ENCODE assay signal across 19 cellular contexts in the genomic region with DNA sequence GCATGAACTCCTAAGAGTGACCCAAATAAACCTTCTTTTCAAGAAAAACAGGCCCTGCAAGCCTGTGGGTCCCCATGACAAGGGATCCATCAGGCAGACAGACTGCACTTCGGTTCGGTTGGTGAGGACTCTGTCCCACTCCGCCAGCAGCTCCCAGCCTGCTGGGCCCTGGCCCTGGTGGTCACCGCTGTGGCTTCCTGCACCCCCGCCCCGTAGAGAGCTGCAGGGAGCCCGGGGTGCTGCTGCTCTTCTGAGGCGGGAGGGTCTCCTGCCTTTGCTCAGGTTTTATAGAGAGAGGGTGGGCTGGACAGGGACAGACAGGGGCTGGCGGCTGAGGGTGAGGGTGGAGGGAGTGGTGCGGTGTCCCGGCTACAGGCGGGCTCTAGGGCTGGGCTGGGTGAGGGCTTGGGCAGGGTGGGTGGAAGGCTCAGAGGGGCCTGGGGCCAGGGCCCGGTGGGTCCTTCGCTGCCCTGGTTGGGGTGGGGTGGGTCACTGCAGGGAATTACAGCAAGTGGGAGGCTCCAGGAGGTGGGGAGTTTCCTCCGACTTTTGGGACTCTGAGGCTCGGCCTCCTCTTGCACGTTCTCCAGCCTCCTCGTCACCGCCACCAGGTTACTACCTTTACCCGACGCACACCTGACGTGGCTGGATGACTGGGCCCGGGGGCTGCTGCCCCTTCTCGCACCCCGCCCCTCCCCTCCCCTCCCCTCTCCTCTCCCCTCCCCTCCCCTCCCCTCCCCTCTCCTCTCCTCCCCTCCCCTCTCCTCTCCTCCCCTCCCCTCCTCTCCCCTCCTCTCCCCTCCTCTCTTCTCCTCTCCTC.
DNase-seq lines count a peak whose midpoint lies in the region; ATAC-seq and TF ChIP-seq lines count a peak whose summit lies in the region.
"Had no signal": no experiment of that assay in that cellular context is flagged by ENCODE, and none has a peak within 500 bp of the region (broad histone marks: within the 10 kb centered on the region; RNA-seq: fewer than 3 reads in every experiment).

No MANE protein-coding gene starts in this region.

- H3K9me3 ChIP-seq in mesodermal cell (ENCODE audit: control insufficient read depth, low read length): no peaks in the 10 kb centered on the region
- H3K9me3 ChIP-seq: gastroesophageal sphincter, upper lobe of right lung had no signal

- peak overlapping the region in 1 of 2 donors; percentile 78 for H3K27ac Mint-ChIP-seq in stimulated activated naive CD8-positive, alpha-beta T cell treated with anti-CD3 and anti-CD28 coated beads, Interleukin-15, amount 100 ng/mL, for 72 hours
- no peak overlapping the region for H3K27ac Mint-ChIP-seq in WTC11
- H3K27ac Mint-ChIP-seq in activated CD8-positive, alpha-beta T cell treated with anti-CD3 and anti-CD28 coated beads, Interleukin-2, amount 10 ng/mL, durations not matched to agents 7 days and 5 days: no peak overlapping the region
- H3K27ac Mint-ChIP-seq: activated naive CD8-positive, alpha-beta T cell; CD8-positive, alpha-beta memory T cell had no signal

- peaks cover 71% of the 10 kb centered on the region for H3K27me3 Mint-ChIP-seq in stimulated activated naive CD8-positive, alpha-beta T cell treated with anti-CD3 and anti-CD28 coated beads, Interleukin-15, amount 100 ng/mL, for 72 hours
- H3K27me3 Mint-ChIP-seq in WTC11 (ENCODE audit: low read depth): peaks cover 8% of the 10 kb centered on the region
- peaks cover 20% of the 10 kb centered on the region for H3K27me3 Mint-ChIP-seq in activated CD8-positive, alpha-beta T cell treated with anti-CD3 and anti-CD28 coated beads, Interleukin-2, amount 10 ng/mL, durations not matched to agents 7 days and 5 days (ENCODE audit: low read depth)

- H3K4me1 Mint-ChIP-seq in stimulated activated naive CD8-positive, alpha-beta T cell treated with anti-CD3 and anti-CD28 coated beads, Interleukin-15, amount 100 ng/mL, for 72 hours: peaks cover 52% of the 10 kb centered on the region
- peaks cover 46% of the 10 kb centered on the region for H3K4me1 Mint-ChIP-seq in WTC11
- H3K4me1 Mint-ChIP-seq in activated CD8-positive, alpha-beta T cell treated with anti-CD3 and anti-CD28 coated beads, Interleukin-2, amount 10 ng/mL, durations not matched to agents 7 days and 5 days (ENCODE audit: low read depth): peaks cover 69% of the 10 kb centered on the region

- peak overlapping the region; percentile 36 for H3K4me3 ChIP-seq in mesodermal cell (ENCODE audit: extremely low read depth, insufficient read depth, low read length, poor library complexity, severe bottlenecking)
- H3K4me3 ChIP-seq: upper lobe of right lung had no signal

- no peaks in the 10 kb centered on the region for H3K36me3 Mint-ChIP-seq in WTC11
- no peaks in the 10 kb centered on the region for H3K36me3 Mint-ChIP-seq in activated CD8-positive, alpha-beta T cell treated with anti-CD3 and anti-CD28 coated beads, Interleukin-2, amount 10 ng/mL, durations not matched to agents 7 days and 5 days (ENCODE audit: low read depth)
- H3K36me3 Mint-ChIP-seq: activated naive CD8-positive, alpha-beta T cell; CD8-positive, alpha-beta memory T cell had no signal

- POLR2A ChIA-PET in WTC11 (lab: Charles Lee): interaction anchor here (0.7 to 0.8 kb wide), 3 partner anchors 31 to 94 kb away, joined by 3 to 4 read pairs (median 3); no protein-coding TSS in a partner anchor
- POLR2A ChIA-PET in activated CD8-positive, alpha-beta T cell treated with anti-CD3 and anti-CD28 coated beads, Interleukin-2, amount 10 ng/mL, durations not matched to agents 7 days and 5 days (lab: Charles Lee): no interaction called here

- no peak overlapping the region for H3K27ac ChIP-seq in mesodermal cell (ENCODE audit: low read depth, low read length, severe bottlenecking)
- H3K27ac ChIP-seq: brain microvascular endothelial cell, epithelial cell of prostate, gastroesophageal sphincter, upper lobe of right lung had no signal

- TF ChIP-seq CTCF in WTC11 (IDR thresholded peaks at IDR 0.05): no peak

- H3K9me3 Mint-ChIP-seq in stimulated activated naive CD8-positive, alpha-beta T cell treated with anti-CD3 and anti-CD28 coated beads, Interleukin-15, amount 100 ng/mL, for 72 hours: no peaks in the 10 kb centered on the region
- H3K9me3 Mint-ChIP-seq in WTC11: no peaks in the 10 kb centered on the region
- no peaks in the 10 kb centered on the region for H3K9me3 Mint-ChIP-seq in activated CD8-positive, alpha-beta T cell treated with anti-CD3 and anti-CD28 coated beads, Interleukin-2, amount 10 ng/mL, durations not matched to agents 7 days and 5 days (ENCODE audit: insufficient read depth)
- H3K9me3 Mint-ChIP-seq: CD8-positive, alpha-beta memory T cell had no signal

- CTCF ChIA-PET in WTC11 (lab: Charles Lee): interaction anchor here (0.8 to 1.4 kb wide), 3 partner anchors 41 to 121 kb away, joined by 3 to 8 read pairs (median 3); no protein-coding TSS in a partner anchor
- CTCF ChIA-PET in activated CD8-positive, alpha-beta T cell treated with anti-CD3 and anti-CD28 coated beads, Interleukin-2, amount 10 ng/mL, durations not matched to agents 7 days and 5 days (lab: Charles Lee): interaction anchor here (1.2 kb wide), 1 partner anchor 14 kb away, joined by 3 read pairs; no protein-coding TSS in a partner anchor

- DNase-seq in stimulated activated naive CD8-positive, alpha-beta T cell treated with anti-CD3 and anti-CD28 coated beads, Interleukin-15, amount 100 ng/mL, for 72 hours: no peak
- DNase-seq in stimulated activated naive CD8-positive, alpha-beta T cell treated with anti-CD3 and anti-CD28 coated beads, Interleukin-15, Interleukin-2, amounts not matched to agents 100 U/mL and 50 U/mL, for 24 hours: no peak
- DNase-seq in WTC11 (ENCODE audit: low spot score) (no peak), Kasumi-1 (lab: John Stamatoyannopoulos, UW) (no peak)
- no peak for DNase-seq in activated CD8-positive, alpha-beta T cell treated with anti-CD3 and anti-CD28 coated beads, Interleukin-2, amount 10 ng/mL, durations not matched to agents 7 days and 5 days
- DNase-seq in activated effector memory CD4-positive, alpha-beta T cell treated with anti-CD3 and anti-CD28 coated beads, Interleukin-2, amount 50 U/mL, for 16 hours: no peak
- DNase-seq: activated CD4-positive, alpha-beta T cell treated with anti-CD3 and anti-CD28 coated beads, Interleukin-2, amount 50 U/mL, for 48 hours; activated T-cell treated with anti-CD3 and anti-CD28 coated beads, Interleukin-2, amount 50 U/mL, for 1 hour; brain microvascular endothelial cell; CD8-positive, alpha-beta memory T cell; cortex of kidney; NCI-H2029; stimulated activated naive CD4-positive, alpha-beta T cell; upper lobe of right lung had no signal

- H3K4me1 ChIP-seq in mesodermal cell (ENCODE audit: control insufficient read depth, insufficient read depth, low read length, poor library complexity, severe bottlenecking): peaks cover 11% of the 10 kb centered on the region

- ATAC-seq in stimulated activated naive CD8-positive, alpha-beta T cell treated with anti-CD3 and anti-CD28 coated beads, Interleukin-15, amount 100 ng/mL, for 72 hours: peak; percentile 29
- no peak for ATAC-seq in stimulated activated naive CD8-positive, alpha-beta T cell treated with anti-CD3 and anti-CD28 coated beads, Interleukin-15, Interleukin-2, amounts not matched to agents 100 U/mL and 50 U/mL, for 24 hours
- no peak for ATAC-seq in WTC11
- ATAC-seq in activated CD8-positive, alpha-beta T cell treated with anti-CD3 and anti-CD28 coated beads, Interleukin-2, amount 10 ng/mL, durations not matched to agents 7 days and 5 days: no peak
- ATAC-seq in GM19023 (IDR thresholded peaks at IDR 0.05; ENCODE audit: unreplicated experiment): no peak
- ATAC-seq: gastroesophageal sphincter, upper lobe of right lung had no signal

- 90% methylated on average over 11 to 13 of the region's 25 CpGs for WGBS in mesodermal cell (ENCODE audit: insufficient coverage in 2 of 2), 2 experiments

- no peaks in the 10 kb centered on the region for H3K36me3 ChIP-seq in mesodermal cell (ENCODE audit: control insufficient read depth, insufficient read depth, low read length)
- H3K36me3 ChIP-seq: brain microvascular endothelial cell, gastroesophageal sphincter, upper lobe of right lung had no signal

- no peak overlapping the region for H3K4me3 Mint-ChIP-seq in stimulated activated naive CD8-positive, alpha-beta T cell treated with anti-CD3 and anti-CD28 coated beads, Interleukin-15, amount 100 ng/mL, for 72 hours
- H3K4me3 Mint-ChIP-seq in WTC11: no peak overlapping the region
- H3K4me3 Mint-ChIP-seq in activated CD8-positive, alpha-beta T cell treated with anti-CD3 and anti-CD28 coated beads, Interleukin-2, amount 10 ng/mL, durations not matched to agents 7 days and 5 days: no peak overlapping the region
- H3K4me3 Mint-ChIP-seq: activated naive CD8-positive, alpha-beta T cell had no signal

TF ChIP-seq in WTC11, 78 proteins besides CTCF, POLR2A, EP300 and RAD21:
- TF ChIP-seq USF2 (CRISPR knock-in tag; IDR thresholded peaks at IDR 0.05) (no peak), ZNF512 (CRISPR knock-in tag; IDR thresholded peaks at IDR 0.05; ENCODE audit: borderline replicate concordance) (0 out of 2 replicates have a peak, but pooled peaks have one; percentile 7)
TF ChIP-seq in WTC11: peak in this region for 1.
